22 cellular contexts compared by ENCODE assay signal in the genomic region with DNA sequence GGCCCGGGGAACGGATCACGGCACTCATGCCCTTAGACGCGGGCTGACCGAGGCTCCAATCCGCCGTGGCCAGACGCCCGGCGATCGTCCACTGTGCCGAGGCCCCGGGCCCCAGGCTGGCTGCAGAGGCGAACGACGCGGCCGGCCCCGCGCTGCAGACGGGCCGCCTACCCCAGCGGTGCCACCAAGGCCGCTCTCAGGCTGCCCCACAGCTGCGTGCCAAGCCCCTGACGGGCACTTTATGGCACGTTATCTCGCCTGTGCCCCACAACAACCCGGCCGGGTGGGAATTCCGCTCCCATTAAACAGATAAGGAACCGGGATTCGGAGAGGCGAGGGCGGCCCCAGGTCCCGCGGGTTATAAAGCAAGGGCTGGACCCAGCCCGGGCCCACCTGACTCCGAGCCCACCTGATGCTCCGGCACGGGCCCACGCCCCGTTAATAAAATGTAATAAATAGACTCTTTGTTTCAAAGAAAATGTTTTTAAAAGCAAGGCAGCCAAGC.
DNase-seq lines count a peak whose midpoint lies in the region; ATAC-seq and TF ChIP-seq lines count a peak whose summit lies in the region.
"Had no signal": no experiment of that assay in that cellular context is flagged by ENCODE, and none has a peak within 500 bp of the region (broad histone marks: within the 10 kb centered on the region; RNA-seq: fewer than 3 reads in every experiment).

No MANE protein-coding gene starts in this region.

- H3K79me2 ChIP-seq in hepatocyte: no peaks in the 10 kb centered on the region

- WGBS in hepatocyte (ENCODE audit: low lambda C conversion rate, missing lambda C conversion rate): 85% methylated on average over 44 of the region's 44 CpGs
- WGBS in sigmoid colon, 2 donors: 17 to 71% methylated on average over 44 of the region's 44 CpGs

- TF ChIP-seq POLR2A in sigmoid colon (IDR thresholded peaks at IDR 0.05): no peak

- ATAC-seq in WTC11 (no peak), GM19397 (IDR thresholded peaks at IDR 0.05; ENCODE audit: unreplicated experiment) (no peak), GM18858 (IDR thresholded peaks at IDR 0.05; ENCODE audit: unreplicated experiment) (no peak)

- no peaks in the 10 kb centered on the region; the same call in 1 of the 2 replicates for H3K27me3 Mint-ChIP-seq in WTC11 (ENCODE audit: low read depth)

- POLR2A ChIA-PET in WTC11 (lab: Charles Lee): no interaction called here

- H3K9me3 ChIP-seq in BE2C (no peaks in the 10 kb centered on the region), hepatocyte (ENCODE audit: low read depth) (no peaks in the 10 kb centered on the region), sigmoid colon (no peaks in the 10 kb centered on the region), ascending aorta (no peaks in the 10 kb centered on the region)
- H3K9me3 ChIP-seq: upper lobe of left lung had no signal

- CTCF ChIA-PET in WTC11 (lab: Charles Lee): no interaction called here

- no peaks in the 10 kb centered on the region for H3K9me3 Mint-ChIP-seq in WTC11
- H3K9me3 Mint-ChIP-seq: activated naive CD4-positive, alpha-beta T cell treated with anti-CD3 and anti-CD28 coated beads for 36 hours; H9; neural progenitor cell had no signal

- H3K4me1 ChIP-seq in BE2C (no peaks in the 10 kb centered on the region), hepatocyte (ENCODE audit: insufficient read depth) (peaks cover 44% of the 10 kb centered on the region), sigmoid colon (peaks cover 0 to 5% (median 0%) of the 10 kb centered on the region in 4 donors), ascending aorta (no peaks in the 10 kb centered on the region)

- TF ChIP-seq CTCF in BE2C (IDR thresholded peaks at IDR 0.05; ENCODE audit: low read depth, low read length) (no peak), WTC11 (IDR thresholded peaks at IDR 0.05) (no peak), hepatocyte (IDR thresholded peaks at IDR 0.05; ENCODE audit: poor library complexity) (no peak), sigmoid colon (IDR thresholded peaks at IDR 0.05) (no peak), ascending aorta (IDR thresholded peaks at IDR 0.05) (no peak)

- H3K4me3 ChIP-seq in BE2C (ENCODE audit: low read depth, low read length) (no peak overlapping the region), hepatocyte (no peak overlapping the region), sigmoid colon (no peak overlapping the region), ascending aorta (no peak overlapping the region)
- H3K4me3 ChIP-seq: neural progenitor cell, upper lobe of left lung had no signal

- no peaks in the 10 kb centered on the region for H3K27me3 ChIP-seq in BE2C
- no peaks in the 10 kb centered on the region for H3K27me3 ChIP-seq in hepatocyte
- peaks cover 0 to 11% (median 8%) of the 10 kb centered on the region in 3 donors for H3K27me3 ChIP-seq in sigmoid colon
- H3K27me3 ChIP-seq in ascending aorta: no peaks in the 10 kb centered on the region
- H3K27me3 ChIP-seq: neural progenitor cell, upper lobe of left lung had no signal

- no peak overlapping the region for H2AFZ ChIP-seq in hepatocyte
- H2AFZ ChIP-seq: neural progenitor cell had no signal

- no peak overlapping the region for H3K27ac Mint-ChIP-seq in WTC11
- H3K27ac Mint-ChIP-seq: activated naive CD4-positive, alpha-beta T cell treated with anti-CD3 and anti-CD28 coated beads for 36 hours; H9; neural progenitor cell had no signal

- H3K4me2 ChIP-seq in hepatocyte: no peak overlapping the region
- H3K4me2 ChIP-seq: neural progenitor cell had no signal

- H3K27ac ChIP-seq in hepatocyte: peak overlapping the region; percentile 77
- no peak overlapping the region for H3K27ac ChIP-seq in sigmoid colon
- H3K27ac ChIP-seq in ascending aorta: no peak overlapping the region
- H3K27ac ChIP-seq: neural progenitor cell, upper lobe of left lung had no signal

- H3K9me2 ChIP-seq in hepatocyte (replicated peaks; ENCODE audit: insufficient read depth): no peaks in the 10 kb centered on the region

- intact Hi-C loops in sigmoid colon (cut with DNase I) (no loop called here), ascending aorta (cut with DNase I) (no loop called here)

- H3K4me3 Mint-ChIP-seq in WTC11: no peak overlapping the region
- H3K4me3 Mint-ChIP-seq: activated naive CD4-positive, alpha-beta T cell treated with anti-CD3 and anti-CD28 coated beads for 36 hours; H9; neural progenitor cell had no signal

- peaks cover 17% of the 10 kb centered on the region for H3K4me1 Mint-ChIP-seq in WTC11

- H4K20me1 ChIP-seq in hepatocyte (ENCODE audit: insufficient read depth, poor library complexity, severe bottlenecking): no peaks in the 10 kb centered on the region

- no peaks in the 10 kb centered on the region for H3K36me3 Mint-ChIP-seq in WTC11
- H3K36me3 Mint-ChIP-seq: neural progenitor cell had no signal

- H3K36me3 ChIP-seq in BE2C: no peaks in the 10 kb centered on the region
- H3K36me3 ChIP-seq in hepatocyte (replicated peaks; ENCODE audit: insufficient read depth, low read depth): no peaks in the 10 kb centered on the region
- H3K36me3 ChIP-seq in sigmoid colon: no peaks in the 10 kb centered on the region
- no peaks in the 10 kb centered on the region for H3K36me3 ChIP-seq in ascending aorta
- H3K36me3 ChIP-seq: neural progenitor cell, upper lobe of left lung had no signal

- no peak for TF ChIP-seq EP300 in sigmoid colon (IDR thresholded peaks at IDR 0.05)

- peak; percentile 7 for DNase-seq in BE2C
- DNase-seq in WTC11 (ENCODE audit: low spot score): no peak
- no peak for DNase-seq in hepatocyte (ENCODE audit: low spot score)
- peak; percentile 50 for DNase-seq in sigmoid colon
- DNase-seq in ascending aorta (ENCODE audit: low spot score in 2 of 2): no peak
- DNase-seq in NCI-H748 treated with DMSO at 0.1 percent for 48 hours (lab: John Stamatoyannopoulos, UW): no peak
- DNase-seq: activated CD4-positive, alpha-beta T cell treated with anti-CD3 and anti-CD28 coated beads, Interleukin-2, amount 50 U/mL, for 48 hours; activated naive CD4-positive, alpha-beta T cell treated with anti-CD3 and anti-CD28 coated beads for 36 hours; activated T-cell treated with anti-CD3 and anti-CD28 coated beads for 4 hours; DMS 273 treated with DMSO at 0.1 percent for 48 hours; H9; IMR-90; kidney glomerular epithelial cell; MM.1S; NCI-H146; NCI-H2171 treated with DMSO at 0.1 percent for 48 hours; SIG-M5; stimulated activated naive CD4-positive, alpha-beta T cell had no signal

TF ChIP-seq in WTC11, 78 proteins besides CTCF, POLR2A, EP300 and RAD21:
- TF ChIP-seq, protein P1, sequence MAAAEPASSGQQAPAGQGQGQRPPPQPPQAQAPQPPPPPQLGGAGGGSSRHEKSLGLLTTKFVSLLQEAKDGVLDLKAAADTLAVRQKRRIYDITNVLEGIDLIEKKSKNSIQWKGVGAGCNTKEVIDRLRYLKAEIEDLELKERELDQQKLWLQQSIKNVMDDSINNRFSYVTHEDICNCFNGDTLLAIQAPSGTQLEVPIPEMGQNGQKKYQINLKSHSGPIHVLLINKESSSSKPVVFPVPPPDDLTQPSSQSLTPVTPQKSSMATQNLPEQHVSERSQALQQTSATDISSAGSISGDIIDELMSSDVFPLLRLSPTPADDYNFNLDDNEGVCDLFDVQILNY (CRISPR knock-in tag; IDR thresholded peaks at IDR 0.05): 0 out of 2 replicates have a peak, but pooled peaks have one; percentile 32
- TF ChIP-seq, protein P2, sequence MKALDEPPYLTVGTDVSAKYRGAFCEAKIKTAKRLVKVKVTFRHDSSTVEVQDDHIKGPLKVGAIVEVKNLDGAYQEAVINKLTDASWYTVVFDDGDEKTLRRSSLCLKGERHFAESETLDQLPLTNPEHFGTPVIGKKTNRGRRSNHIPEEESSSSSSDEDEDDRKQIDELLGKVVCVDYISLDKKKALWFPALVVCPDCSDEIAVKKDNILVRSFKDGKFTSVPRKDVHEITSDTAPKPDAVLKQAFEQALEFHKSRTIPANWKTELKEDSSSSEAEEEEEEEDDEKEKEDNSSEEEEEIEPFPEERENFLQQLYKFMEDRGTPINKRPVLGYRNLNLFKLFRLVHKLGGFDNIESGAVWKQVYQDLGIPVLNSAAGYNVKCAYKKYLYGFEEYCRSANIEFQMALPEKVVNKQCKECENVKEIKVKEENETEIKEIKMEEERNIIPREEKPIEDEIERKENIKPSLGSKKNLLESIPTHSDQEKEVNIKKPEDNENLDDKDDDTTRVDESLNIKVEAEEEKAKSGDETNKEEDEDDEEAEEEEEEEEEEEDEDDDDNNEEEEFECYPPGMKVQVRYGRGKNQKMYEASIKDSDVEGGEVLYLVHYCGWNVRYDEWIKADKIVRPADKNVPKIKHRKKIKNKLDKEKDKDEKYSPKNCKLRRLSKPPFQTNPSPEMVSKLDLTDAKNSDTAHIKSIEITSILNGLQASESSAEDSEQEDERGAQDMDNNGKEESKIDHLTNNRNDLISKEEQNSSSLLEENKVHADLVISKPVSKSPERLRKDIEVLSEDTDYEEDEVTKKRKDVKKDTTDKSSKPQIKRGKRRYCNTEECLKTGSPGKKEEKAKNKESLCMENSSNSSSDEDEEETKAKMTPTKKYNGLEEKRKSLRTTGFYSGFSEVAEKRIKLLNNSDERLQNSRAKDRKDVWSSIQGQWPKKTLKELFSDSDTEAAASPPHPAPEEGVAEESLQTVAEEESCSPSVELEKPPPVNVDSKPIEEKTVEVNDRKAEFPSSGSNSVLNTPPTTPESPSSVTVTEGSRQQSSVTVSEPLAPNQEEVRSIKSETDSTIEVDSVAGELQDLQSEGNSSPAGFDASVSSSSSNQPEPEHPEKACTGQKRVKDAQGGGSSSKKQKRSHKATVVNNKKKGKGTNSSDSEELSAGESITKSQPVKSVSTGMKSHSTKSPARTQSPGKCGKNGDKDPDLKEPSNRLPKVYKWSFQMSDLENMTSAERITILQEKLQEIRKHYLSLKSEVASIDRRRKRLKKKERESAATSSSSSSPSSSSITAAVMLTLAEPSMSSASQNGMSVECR (CRISPR knock-in tag; IDR thresholded peaks at IDR 0.05; ENCODE audit: borderline replicate concordance): no peak

Comparison
In these comparisons a context has a peak if more than half of its experiments do, and no peak if none do; other contexts are left out.
1. DNase-seq: peak in BE2C (single experiment) and sigmoid colon (single experiment); none in WTC11 (single experiment), hepatocyte (single experiment), ascending aorta (0 of 2) and NCI-H748 treated with DMSO at 0.1 percent for 48 hours (single experiment).